ENCODE assay signal across 16 cellular contexts in the genomic region with DNA sequence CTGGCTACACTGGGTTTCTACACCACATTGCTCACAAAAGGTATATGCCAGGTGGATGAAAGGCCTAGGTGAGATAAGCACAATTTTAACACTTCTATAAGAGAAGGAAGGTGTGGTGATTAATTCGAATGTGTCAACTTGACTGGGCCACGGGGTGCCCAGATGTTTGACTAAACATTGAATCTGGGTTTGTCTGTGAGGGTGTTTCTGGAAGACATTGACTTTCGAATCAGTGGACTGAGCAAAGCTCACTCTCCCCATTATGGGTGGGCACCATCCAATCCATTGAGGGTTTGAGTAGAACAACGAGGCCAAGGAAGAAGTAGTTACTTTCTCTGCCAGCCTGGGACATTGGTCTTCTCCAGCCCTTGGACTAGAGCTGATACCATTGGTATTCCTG.
DNase-seq lines count a peak whose midpoint lies in the region; ATAC-seq and TF ChIP-seq lines count a peak whose summit lies in the region.
"Had no signal": no experiment of that assay in that cellular context is flagged by ENCODE, and none has a peak within 500 bp of the region (broad histone marks: within the 10 kb centered on the region; RNA-seq: fewer than 3 reads in every experiment).

No MANE protein-coding gene starts in this region.

- H3K4me3 Mint-ChIP-seq in activated T-cell treated with anti-CD3 and anti-CD28 coated beads, Interleukin-2, amount 50 U/mL, for 24 hours, result no peak overlapping the region
- H3K4me3 Mint-ChIP-seq in endodermal cell, result no peak overlapping the region
- H3K4me3 Mint-ChIP-seq in T-cell, result no peak overlapping the region
- H3K4me3 Mint-ChIP-seq: B cell; CD4-positive, alpha-beta T cell had no signal

- CTCF ChIA-PET in T-cell (lab: Charles Lee), result no interaction called here

- H3K27ac ChIP-seq in endodermal cell (ENCODE audit: low read depth, low read length) (no peak overlapping the region), vagina (no peak overlapping the region)
- H3K27ac ChIP-seq: HL-60 had no signal

- intact Hi-C loops in vagina (cut with DNase I), result no loop called here

- no peaks in the 10 kb centered on the region for H3K4me1 Mint-ChIP-seq in activated T-cell treated with anti-CD3 and anti-CD28 coated beads, Interleukin-2, amount 50 U/mL, for 24 hours (ENCODE audit: low read depth)
- no peaks in the 10 kb centered on the region for H3K4me1 Mint-ChIP-seq in endodermal cell
- H3K4me1 Mint-ChIP-seq in T-cell, result peaks cover 0 to 5% (median 3%) of the 10 kb centered on the region in 3 donors
- H3K4me1 Mint-ChIP-seq: B cell had no signal

- DNase-seq in activated T-cell treated with anti-CD3 and anti-CD28 coated beads, Interleukin-2, amount 50 U/mL, for 24 hours, result peak; percentile 2
- no peak for DNase-seq in activated T-cell treated with anti-CD3 and anti-CD28 coated beads for 4 hours
- peak; percentile 1 for DNase-seq in endodermal cell
- peak; percentile 49 for DNase-seq in mesenteric fat pad (ENCODE audit: low spot score)
- DNase-seq in vagina (ENCODE audit: extremely low spot score in 2 of 2), result peak; percentile 34 to 81
- no peak for DNase-seq in KBM-7
- no peak for DNase-seq in NCI-H1694 (lab: John Stamatoyannopoulos, UW)
- DNase-seq in T-cell, result no peak
- DNase-seq: 8988T; C1 segment of cervical spinal cord; CD4-positive, alpha-beta T cell; DMS79; HCEC 1CT had no signal

- H3K4me3 ChIP-seq in endodermal cell (ENCODE audit: low read length) (no peak overlapping the region), vagina (no peak overlapping the region)
- H3K4me3 ChIP-seq: GM12878 had no signal

- no peaks in the 10 kb centered on the region for H3K27me3 ChIP-seq in endodermal cell (ENCODE audit: control insufficient read depth, insufficient read depth, low read length, poor library complexity, severe bottlenecking)
- no peaks in the 10 kb centered on the region for H3K27me3 ChIP-seq in vagina

- in situ Hi-C loops in KBM-7 (cut with MboI; ENCODE audit: low pct_unique_long_range_greater_than_20kb, low sequenced_read_pairs), result no loop called here

- no peak for ATAC-seq in T-cell (replicated peaks in 1 of 4)
- ATAC-seq: GM12878 had no signal

- H3K4me1 ChIP-seq in endodermal cell (ENCODE audit: control insufficient read depth, insufficient read depth, low read length), result no peaks in the 10 kb centered on the region
- H3K4me1 ChIP-seq in vagina, result no peaks in the 10 kb centered on the region

- POLR2A ChIA-PET in T-cell (lab: Charles Lee), result no interaction called here

- H3K36me3 ChIP-seq in endodermal cell (ENCODE audit: control insufficient read depth, insufficient read depth, low read length), result no peaks in the 10 kb centered on the region
- H3K36me3 ChIP-seq in vagina, result no peaks in the 10 kb centered on the region

- H3K9me3 ChIP-seq in endodermal cell (ENCODE audit: control insufficient read depth, low read length) (no peaks in the 10 kb centered on the region), vagina (no peaks in the 10 kb centered on the region)

- peaks cover 3% of the 10 kb centered on the region for H3K27me3 Mint-ChIP-seq in activated T-cell treated with anti-CD3 and anti-CD28 coated beads, Interleukin-2, amount 50 U/mL, for 24 hours
- H3K27me3 Mint-ChIP-seq in endodermal cell (ENCODE audit: insufficient read depth) (peaks cover 3% of the 10 kb centered on the region), T-cell (peaks cover 8 to 10% of the 10 kb centered on the region in 2 donors)
- H3K27me3 Mint-ChIP-seq: CD4-positive, alpha-beta T cell had no signal

- H3K27ac Mint-ChIP-seq in activated T-cell treated with anti-CD3 and anti-CD28 coated beads, Interleukin-2, amount 50 U/mL, for 24 hours, result no peak overlapping the region
- no peak overlapping the region for H3K27ac Mint-ChIP-seq in endodermal cell
- no peak overlapping the region for H3K27ac Mint-ChIP-seq in T-cell
- H3K27ac Mint-ChIP-seq: B cell; CD4-positive, alpha-beta T cell had no signal

- peaks cover 3% of the 10 kb centered on the region for H3K9me3 Mint-ChIP-seq in activated T-cell treated with anti-CD3 and anti-CD28 coated beads, Interleukin-2, amount 50 U/mL, for 24 hours
- peaks cover 13% of the 10 kb centered on the region for H3K9me3 Mint-ChIP-seq in endodermal cell
- peaks cover 4 to 11% (median 5%) of the 10 kb centered on the region in 3 donors for H3K9me3 Mint-ChIP-seq in T-cell

- 85 to 92% methylated on average over 2 to 4 of the region's 4 CpGs for WGBS in endodermal cell (ENCODE audit: insufficient coverage in 1 of 2, insufficient read length in 1 of 2), 2 experiments

- H3K9ac ChIP-seq in endodermal cell (ENCODE audit: extremely low read depth, low read length, poor library complexity, severe bottlenecking), result no peak overlapping the region

- H3K36me3 Mint-ChIP-seq in activated T-cell treated with anti-CD3 and anti-CD28 coated beads, Interleukin-2, amount 50 U/mL, for 24 hours (ENCODE audit: low read depth), result no peaks in the 10 kb centered on the region
- H3K36me3 Mint-ChIP-seq in endodermal cell (ENCODE audit: low read depth) (no peaks in the 10 kb centered on the region), T-cell (no peaks in the 10 kb centered on the region)

- no peak for TF ChIP-seq CTCF in endodermal cell (conservative IDR thresholded peaks at IDR 0.05)
- TF ChIP-seq CTCF in vagina (IDR thresholded peaks at IDR 0.05), result no peak

- no peak for TF ChIP-seq POLR2A in vagina (IDR thresholded peaks at IDR 0.05)

Comparison
In these comparisons a context has a peak if more than half of its experiments do, and no peak if none do; other contexts are left out.
1. DNase-seq: peak in activated T-cell treated with anti-CD3 and anti-CD28 coated beads, Interleukin-2, amount 50 U/mL, for 24 hours (single experiment), endodermal cell (single experiment), mesenteric fat pad (single experiment) and vagina (2 of 2); none in activated T-cell treated with anti-CD3 and anti-CD28 coated beads for 4 hours (single experiment), KBM-7 (single experiment), NCI-H1694 (single experiment) and T-cell (0 of 34).